Comparison of ENCODE assay signal across 27 cellular contexts in genomic region chr21:40136571-40136970, GRCh38.
DNase-seq lines count a peak whose midpoint lies in the region.
"Had no signal": no experiment of that assay in that cellular context is flagged by ENCODE, and none has a peak within 500 bp of the region (broad histone marks: within the 10 kb centered on the region; RNA-seq: fewer than 3 reads in every experiment).

No MANE protein-coding gene starts in this region.

- no peak overlapping the region for H2AFZ ChIP-seq in trophoblast cell (ENCODE audit: insufficient read depth, low read length, poor library complexity)

- H2BK12ac ChIP-seq in trophoblast cell (ENCODE audit: low read length): no peak overlapping the region

- no peak overlapping the region for H3K23ac ChIP-seq in trophoblast cell (ENCODE audit: low read length)

- peaks cover 0 to 2% of the 10 kb centered on the region in 2 experiments for H3K36me3 ChIP-seq in trophoblast cell (ENCODE audit: control insufficient read depth in 1 of 2, insufficient read depth in 2 of 2, low read length in 2 of 2)
- H3K36me3 ChIP-seq: BE2C; BLaER1; BLaER1 treated with 17β-estradiol and CSF1 and Interleukin-3, amounts not matched to agents 10 nM and 100 nM had no signal

- no peak overlapping the region for H3K18ac ChIP-seq in trophoblast cell (ENCODE audit: low read length)

- H3K4me1 ChIP-seq in trophoblast cell (ENCODE audit: control insufficient read depth in 1 of 2, insufficient read depth in 2 of 2, low read length in 2 of 2): no peaks in the 10 kb centered on the region
- H3K4me1 ChIP-seq: A549; BE2C; BLaER1; BLaER1 treated with 17β-estradiol and CSF1 and Interleukin-3, amounts not matched to agents 10 nM and 100 nM; Caco-2 had no signal

- H3K4me3 ChIP-seq in trophoblast cell (ENCODE audit: low read depth, low read length): no peak overlapping the region
- H3K4me3 ChIP-seq: A549; BLaER1; BLaER1 treated with 17β-estradiol and CSF1 and Interleukin-3, amounts not matched to agents 10 nM and 100 nM had no signal

- no peak overlapping the region for H2BK120ac ChIP-seq in trophoblast cell (ENCODE audit: insufficient read depth, low read length, poor library complexity)

- DNase-seq in trophoblast cell: peak; percentile 51 to 83
- no peak for DNase-seq in pons (ENCODE audit: low spot score)
- DNase-seq: 8988T; ACHN; AML-193; BE2C; C1 segment of cervical spinal cord; Caco-2; Calu3; CD4-positive, alpha-beta memory T cell; CD4-positive, alpha-beta T cell; CD4-positive, CD25-positive, alpha-beta regulatory T cell; CD8-positive, alpha-beta memory T cell; CD8-positive, alpha-beta T cell; COR-L47; DMS 273 treated with DMSO at 0.1 percent for 48 hours; DMS153; DMS53; DMS79; DMS79 treated with DMSO at 0.1 percent for 48 hours; DND-41; EL had no signal

- H3K79me1 ChIP-seq in trophoblast cell (ENCODE audit: low read length): no peaks in the 10 kb centered on the region

- no peak overlapping the region for H3K27ac ChIP-seq in trophoblast cell (ENCODE audit: low read depth, low read length)
- H3K27ac ChIP-seq: 22Rv1; A549; BLaER1; BLaER1 treated with 17β-estradiol and CSF1 and Interleukin-3, amounts not matched to agents 10 nM and 100 nM; C4-2B had no signal

- no peaks in the 10 kb centered on the region for H3K79me2 ChIP-seq in trophoblast cell (ENCODE audit: control insufficient read depth, insufficient read depth, low read length, poor library complexity)

- H3K14ac ChIP-seq in trophoblast cell (ENCODE audit: low read length): no peak overlapping the region

- no peak overlapping the region for H2AK5ac ChIP-seq in trophoblast cell (ENCODE audit: low read length)

- WGBS in trophoblast cell (ENCODE audit: extremely low coverage, insufficient coverage, insufficient read length): no CpG with 5 or more reads among the region's 7 CpGs

- H3K9me3 ChIP-seq in trophoblast cell (ENCODE audit: insufficient read depth, low read depth, low read length): peaks cover 9% of the 10 kb centered on the region
- H3K9me3 ChIP-seq: A549, BLaER1, Caco-2 had no signal

- H3K27me3 ChIP-seq in trophoblast cell (ENCODE audit: insufficient read depth, low read length): no peaks in the 10 kb centered on the region
- H3K27me3 ChIP-seq: BE2C; BLaER1; BLaER1 treated with 17β-estradiol and CSF1 and Interleukin-3, amounts not matched to agents 10 nM and 100 nM had no signal

- H2BK5ac ChIP-seq in trophoblast cell (ENCODE audit: low read depth, low read length, poor library complexity): no peak overlapping the region

- H3K4me2 ChIP-seq in trophoblast cell (ENCODE audit: low read length): no peak overlapping the region
- H3K4me2 ChIP-seq: A549; BLaER1; BLaER1 treated with 17β-estradiol and CSF1 and Interleukin-3, amounts not matched to agents 10 nM and 100 nM had no signal

- H3K4ac ChIP-seq in trophoblast cell (ENCODE audit: low read depth, low read length): no peak overlapping the region

- no peak overlapping the region for H4K91ac ChIP-seq in trophoblast cell (ENCODE audit: low read depth, low read length)

- no peak overlapping the region for H3K9ac ChIP-seq in trophoblast cell (ENCODE audit: low read length)
- H3K9ac ChIP-seq: BLaER1; BLaER1 treated with 17β-estradiol and CSF1 and Interleukin-3, amounts not matched to agents 10 nM and 100 nM had no signal

- H4K12ac ChIP-seq in trophoblast cell (ENCODE audit: low read depth, low read length): no peak overlapping the region

- H4K8ac ChIP-seq in trophoblast cell (ENCODE audit: low read depth, low read length): no peak overlapping the region
